Comparison of ENCODE assay signal across 8 cellular contexts in the genomic region with DNA sequence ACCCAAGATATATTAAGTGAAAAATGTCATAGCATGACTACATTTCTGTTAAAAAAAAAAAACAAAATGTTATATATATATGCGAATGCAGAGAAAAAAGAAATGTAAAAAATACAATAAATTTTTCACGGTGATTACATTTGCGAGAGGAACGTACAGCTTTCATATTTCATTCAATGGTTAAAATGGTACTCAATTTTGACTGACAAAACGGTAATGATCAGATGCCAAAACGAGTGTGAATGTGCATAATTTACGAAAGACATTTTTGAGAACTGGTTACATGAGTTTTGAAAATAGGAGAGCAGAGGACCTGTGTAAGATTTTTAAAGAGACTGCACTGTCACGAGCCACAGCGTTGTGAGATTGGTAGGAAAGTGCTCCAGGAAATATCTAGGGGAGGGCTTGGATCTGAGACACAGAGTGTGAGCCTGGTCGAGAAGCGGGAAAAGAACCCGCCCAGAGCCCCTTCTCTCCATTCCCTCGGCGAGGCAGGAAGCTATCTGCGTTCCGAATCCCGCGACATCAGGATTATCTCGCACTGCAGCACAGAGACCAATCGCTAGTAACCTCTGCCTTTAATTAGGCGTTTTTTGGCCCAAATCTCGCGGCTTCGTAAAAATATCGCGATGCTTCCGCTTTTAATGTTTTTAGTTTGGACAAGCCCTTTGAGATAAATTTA. TPM values are rescaled to one million over a fixed set of nuclear protein-coding genes. Genes with fewer than 3 reads are reported as not detected.
DNase-seq lines count a peak whose midpoint lies in the region; ATAC-seq and TF ChIP-seq lines count a peak whose summit lies in the region.

No MANE protein-coding gene starts in this region.

- no peaks in the 10 kb centered on the region for H3K9me2 ChIP-seq in hepatocyte (replicated peaks; ENCODE audit: insufficient read depth)

- ATAC-seq in GM18505 (IDR thresholded peaks at IDR 0.05; ENCODE audit: unreplicated experiment), result peak; percentile 53
- ATAC-seq in HG02970 (IDR thresholded peaks at IDR 0.05; ENCODE audit: low FRiP score, unreplicated experiment), result peak; percentile 54
- ATAC-seq in aorta (ENCODE audit: low FRiP score), result peak; percentile 96

- intact Hi-C loops in aorta (cut with DNase I), result loop anchor here (2.0 kb wide), 2 partner anchors 14 to 46 kb away; no protein-coding TSS in a partner anchor

- H3K9me3 ChIP-seq in hepatocyte (ENCODE audit: low read depth), result no peaks in the 10 kb centered on the region
- H3K9me3 ChIP-seq in aorta (ENCODE audit: control insufficient read depth, low read length), result no peaks in the 10 kb centered on the region

- H3K27ac ChIP-seq in hepatocyte (peak overlapping the region; percentile 99), rectal smooth muscle tissue (ENCODE audit: low read depth, low read length) (peak overlapping the region; percentile 93), aorta (ENCODE audit: low read depth in 1 of 2, low read length in 2 of 2) (peak overlapping the region; percentile 9 to 95)

- no peaks in the 10 kb centered on the region for H4K20me1 ChIP-seq in hepatocyte (ENCODE audit: insufficient read depth, poor library complexity, severe bottlenecking)

- no peak for TF ChIP-seq CTCF in hepatocyte (IDR thresholded peaks at IDR 0.05; ENCODE audit: poor library complexity)

- H3K36me3 ChIP-seq in hepatocyte (replicated peaks; ENCODE audit: insufficient read depth, low read depth) (no peaks in the 10 kb centered on the region), rectal smooth muscle tissue (ENCODE audit: control insufficient read depth, insufficient read depth, low read length) (no peaks in the 10 kb centered on the region), aorta (ENCODE audit: control insufficient read depth in 1 of 2, insufficient read depth in 2 of 2, low read length in 1 of 2) (no peaks in the 10 kb centered on the region)

- DNase-seq in NCI-H1930 (lab: John Stamatoyannopoulos, UW) (peak; percentile 95 to 96), T-helper 22 cell (ENCODE audit: low read depth) (peak; percentile 77), astrocyte of the hippocampus (ENCODE audit: low read depth, low spot score) (peak; percentile 96), hepatocyte (ENCODE audit: low spot score) (peak; percentile 95), aorta (peak; percentile 94 to 96)

- H3K27me3 ChIP-seq in hepatocyte, result no peaks in the 10 kb centered on the region
- no peaks in the 10 kb centered on the region for H3K27me3 ChIP-seq in rectal smooth muscle tissue (ENCODE audit: control insufficient read depth, insufficient read depth, low read length)
- H3K27me3 ChIP-seq in aorta (ENCODE audit: control insufficient read depth in 1 of 2, insufficient read depth in 2 of 2, low read length in 1 of 2), result no peaks in the 10 kb centered on the region

- peak; percentile 89 for TF ChIP-seq POLR2A in GM18505 (IDR thresholded peaks at IDR 0.05; ENCODE audit: borderline replicate concordance, extremely low read depth, insufficient read depth, insufficient read length)

- H3K4me3 ChIP-seq in hepatocyte, result peak overlapping the region; percentile 15
- H3K4me3 ChIP-seq in rectal smooth muscle tissue (ENCODE audit: low read length), result peak overlapping the region; percentile 81
- H3K4me3 ChIP-seq in aorta (ENCODE audit: low read length in 2 of 2), result peak overlapping the region; percentile 52 to 96

- H3K79me2 ChIP-seq in hepatocyte, result no peaks in the 10 kb centered on the region

- peak overlapping the region; percentile 62 for H2AFZ ChIP-seq in hepatocyte

- WGBS in hepatocyte (ENCODE audit: low lambda C conversion rate, missing lambda C conversion rate), result 16% methylated on average over 27 of the region's 27 CpGs
- WGBS in aorta, 2 donors, result 4 to 5% methylated on average over 27 of the region's 27 CpGs

- peak overlapping the region; percentile 47 for H3K9ac ChIP-seq in rectal smooth muscle tissue (ENCODE audit: low read length)

- H3K4me1 ChIP-seq in hepatocyte (ENCODE audit: insufficient read depth) (no peaks in the 10 kb centered on the region), rectal smooth muscle tissue (ENCODE audit: control insufficient read depth, insufficient read depth, low read length) (no peaks in the 10 kb centered on the region), aorta (ENCODE audit: control insufficient read depth in 1 of 2, insufficient read depth in 2 of 2, low read length in 2 of 2) (no peaks in the 10 kb centered on the region)

- H3K4me2 ChIP-seq in hepatocyte, result peak overlapping the region; percentile 64

RNA-seq across cellular contexts. Expression of a gene that starts 28.5 kb away (rescaled TPM):
- 60.8 and 62.7 TPM in 2 replicates for total RNA-seq in hepatocyte
- 50.3 and 57.0 TPM in 2 replicates for polyA plus RNA-seq in hepatocyte
- total RNA-seq in aorta, result 10 to 100 TPM; 42.0 to 56.0 TPM
- 10 to 100 TPM; 19.3 to 38.8 TPM for polyA plus RNA-seq in aorta

Comparison
In these comparisons a context has a peak if more than half of its experiments do, and no peak if none do; other contexts are left out.
1. Peak in every context shown above with its lines: DNase-seq, ATAC-seq, H3K4me3 ChIP-seq and H3K27ac ChIP-seq.
2. H3K4me3 ChIP-seq: peak in every context shown above with its lines; median percentile 81 in rectal smooth muscle tissue; 74 in aorta; 15 in hepatocyte.